In the genomic region with DNA sequence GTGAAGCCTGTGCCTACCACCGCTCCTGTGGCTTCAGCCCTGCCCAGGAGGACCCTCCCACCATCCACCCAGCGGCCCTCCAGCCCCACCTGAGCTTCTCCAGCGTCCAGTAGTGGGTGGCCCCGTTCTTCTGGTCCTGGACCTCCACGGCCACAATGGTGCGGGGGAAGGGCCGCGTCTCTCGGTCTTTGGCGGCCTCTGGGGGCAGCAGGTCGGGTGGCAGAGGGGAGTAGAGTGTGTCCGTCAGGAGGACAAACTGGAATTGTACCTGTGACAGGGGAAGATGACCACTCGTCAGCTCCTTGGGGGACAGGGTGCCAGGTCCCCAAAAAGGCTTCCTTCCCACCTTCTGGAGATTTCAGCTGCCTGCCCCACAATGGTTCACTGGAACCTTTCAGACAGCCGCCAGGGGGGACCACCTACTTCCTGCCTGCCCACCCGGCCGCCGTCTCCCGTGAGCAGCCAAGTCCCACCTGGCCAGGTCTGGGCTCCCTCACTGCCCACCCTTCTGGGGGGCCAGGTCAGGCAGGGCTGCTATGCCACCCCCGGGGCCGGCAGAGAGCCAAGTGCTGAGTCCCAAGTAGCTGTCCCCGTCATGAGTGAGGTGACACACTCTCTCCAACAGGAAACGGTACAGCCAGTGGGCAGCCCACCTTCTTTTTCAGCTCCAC, we compare ENCODE assay signal across 32 cellular contexts. TPM values are rescaled to one million over a fixed set of nuclear protein-coding genes. Genes with fewer than 3 reads are reported as not detected.
"Had no signal": no experiment of that assay in that cellular context is flagged by ENCODE, and none has a peak within 500 bp of the region (broad histone marks: within the 10 kb centered on the region; RNA-seq: fewer than 3 reads in every experiment).

No MANE protein-coding gene starts in this region.

- H2AFZ ChIP-seq: hepatocyte had no signal

- H3K4me3 ChIP-seq: adrenal gland, body of pancreas, colonic mucosa, gastrocnemius medialis, hepatocyte, pancreas, prostate gland, sigmoid colon, smooth muscle cell, stomach, thyroid gland, upper lobe of left lung, vagina had no signal

- H3K9me3 ChIP-seq: adrenal gland, body of pancreas, colonic mucosa, gastrocnemius medialis, pancreas, prostate gland, sigmoid colon, stomach, thyroid gland, upper lobe of left lung, vagina had no signal

- DNase-seq: activated B cell treated with CpG ODN at 0.5 μM for 24 hours; activated CD4-positive, alpha-beta T cell treated with anti-CD3 and anti-CD28 coated beads for 4 hours; activated CD4-positive, alpha-beta T cell treated with anti-CD3 and anti-CD28 coated beads, Interleukin-2, amount 50 U/mL, for 4 hours; activated naive CD4-positive, alpha-beta T cell treated with Interleukin-2 at 50 U/mL for 16 hours; activated naive CD8-positive, alpha-beta T cell treated with anti-CD3 and anti-CD28 coated beads for 36 hours; activated T-cell treated with anti-CD3 and anti-CD28 coated beads for 4 hours; activated T-cell treated with anti-CD3 and anti-CD28 coated beads, Interleukin-2, amount 50 U/mL, for 72 hours; adrenal gland; aorta; body of pancreas; colonic mucosa; effector memory CD4-positive, alpha-beta T cell; erythroblast; gastrocnemius medialis; left cardiac atrium; mammary epithelial cell; pancreas; retina; sigmoid colon; stimulated activated CD4-positive, alpha-beta T cell treated with anti-CD3 and anti-CD28 coated beads, Interleukin-1b, Interleukin-23, amount 100 ng/mL, for 48 hours; stimulated activated CD4-positive, alpha-beta T cell treated with anti-CD3 and anti-CD28 coated beads, Interleukin-4, amount 100 ng/mL, for 4 hours; stimulated activated CD8-positive, alpha-beta memory T cell treated with anti-CD3 and anti-CD28 coated beads, Interleukin-4, amount 100 ng/mL, for 48 hours; stomach had no signal

- H3K4me1 ChIP-seq: adrenal gland, body of pancreas, colonic mucosa, gastrocnemius medialis, pancreas, prostate gland, sigmoid colon, stomach, thyroid gland, upper lobe of left lung, vagina had no signal

- H3K79me2 ChIP-seq: hepatocyte had no signal

- H3K27me3 ChIP-seq: adrenal gland, body of pancreas, colonic mucosa, gastrocnemius medialis, hepatocyte, pancreas, thyroid gland, upper lobe of left lung, vagina had no signal

- H3K27ac Mint-ChIP-seq: activated B cell treated with CpG ODN at 0.5 μM for 24 hours; activated naive CD8-positive, alpha-beta T cell treated with anti-CD3 and anti-CD28 coated beads for 36 hours; activated T-cell treated with anti-CD3 and anti-CD28 coated beads, Interleukin-2, amount 50 U/mL, for 72 hours; T-helper 2 cell treated with Interferon-gamma antibody and Interleukin-4, amounts not matched to agents 5 μg/mL and 100 μg/mL, for 36 hours had no signal

- H3K4me3 Mint-ChIP-seq: activated B cell treated with CpG ODN at 0.5 μM for 24 hours; activated naive CD8-positive, alpha-beta T cell treated with anti-CD3 and anti-CD28 coated beads for 36 hours; activated T-cell treated with anti-CD3 and anti-CD28 coated beads, Interleukin-2, amount 50 U/mL, for 72 hours; stimulated activated memory B cell treated with anti-CD40 and anti-IgM and Interleukin-4, amounts not matched to agents 10 μg/mL and 1 μg/mL and 100 μg/mL, for 72 hours; T-helper 2 cell treated with Interferon-gamma antibody and Interleukin-4, amounts not matched to agents 5 μg/mL and 100 μg/mL, for 36 hours had no signal

- H3K36me3 ChIP-seq: adrenal gland, colonic mucosa, gastrocnemius medialis, prostate gland, sigmoid colon, stomach, thyroid gland, upper lobe of left lung, vagina had no signal

- H3K9me3 Mint-ChIP-seq: activated B cell treated with CpG ODN at 0.5 μM for 24 hours; activated naive CD8-positive, alpha-beta T cell treated with anti-CD3 and anti-CD28 coated beads for 36 hours; activated T-cell treated with anti-CD3 and anti-CD28 coated beads, Interleukin-2, amount 50 U/mL, for 72 hours; stimulated activated memory B cell treated with anti-CD40 and anti-IgM and Interleukin-4, amounts not matched to agents 10 μg/mL and 1 μg/mL and 100 μg/mL, for 72 hours; T-helper 2 cell treated with Interferon-gamma antibody and Interleukin-4, amounts not matched to agents 5 μg/mL and 100 μg/mL, for 36 hours had no signal

- ATAC-seq: activated T-cell treated with anti-CD3 and anti-CD28 coated beads, Interleukin-2, amount 50 U/mL, for 72 hours; body of pancreas; gastrocnemius medialis; left cardiac atrium; pancreas had no signal

- H3K27me3 Mint-ChIP-seq: activated B cell treated with CpG ODN at 0.5 μM for 24 hours; activated naive CD8-positive, alpha-beta T cell treated with anti-CD3 and anti-CD28 coated beads for 36 hours had no signal

- H3K4me2 ChIP-seq: hepatocyte, smooth muscle cell had no signal

- H3K36me3 Mint-ChIP-seq: activated naive CD8-positive, alpha-beta T cell treated with anti-CD3 and anti-CD28 coated beads for 36 hours; stimulated activated memory B cell treated with anti-CD40 and anti-IgM and Interleukin-4, amounts not matched to agents 10 μg/mL and 1 μg/mL and 100 μg/mL, for 72 hours had no signal

- H3K27ac ChIP-seq: adrenal gland, body of pancreas, colonic mucosa, gastrocnemius medialis, hepatocyte, pancreas, prostate gland, sigmoid colon, stomach, thyroid gland, upper lobe of left lung, vagina had no signal

RNA-seq across cellular contexts. Expression of a gene that starts 59.3 kb away (rescaled TPM):
- total RNA-seq: activated B cell treated with CpG ODN at 0.5 μM for 24 hours had no signal
- polyA plus RNA-seq: keratinocyte, mammary epithelial cell had no signal
